Comparison of ENCODE assay signal across 10 cellular contexts in the genomic region with DNA sequence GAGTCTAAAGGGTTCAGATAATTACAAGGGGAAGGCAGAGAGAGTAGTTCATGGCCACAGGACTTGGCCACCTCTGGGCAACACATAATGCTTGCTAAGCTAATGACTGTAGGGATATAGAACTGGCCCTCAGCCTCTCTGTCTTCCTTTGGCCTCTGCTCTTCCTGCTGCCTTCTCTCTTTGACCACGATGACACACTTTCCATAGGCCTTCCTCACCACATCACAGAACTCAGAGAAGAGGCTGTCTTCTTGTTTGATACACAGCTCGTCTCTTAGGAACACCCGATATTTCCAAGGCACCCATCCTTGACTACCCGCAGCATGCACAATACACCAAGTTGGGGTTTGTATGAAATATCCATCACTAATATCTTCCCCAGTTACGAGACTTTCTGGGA. TPM values are rescaled to one million over a fixed set of nuclear protein-coding genes. Genes with fewer than 3 reads are reported as not detected.
"Had no signal": no experiment of that assay in that cellular context is flagged by ENCODE, and none has a peak within 500 bp of the region (broad histone marks: within the 10 kb centered on the region; RNA-seq: fewer than 3 reads in every experiment).

No MANE protein-coding gene starts in this region.

RNA-seq across cellular contexts. Expression of a gene that starts 23.2 kb away (rescaled TPM):
- total RNA-seq: OCI-LY7, PC-3, PC-9, Peyer's patch, Right ventricle myocardium inferior, Right ventricle myocardium superior, RPMI7951, SJCRH30, SJSA1, SK-MEL-5 had no signal

RNA-seq across cellular contexts. Expression of a gene that starts 36.7 kb away (rescaled TPM):
- total RNA-seq: OCI-LY7, PC-3, PC-9, Peyer's patch, Right ventricle myocardium inferior, Right ventricle myocardium superior, RPMI7951, SJSA1, SK-MEL-5 had no signal
